ENCODE assay signal across 8 cellular contexts in the genomic region with DNA sequence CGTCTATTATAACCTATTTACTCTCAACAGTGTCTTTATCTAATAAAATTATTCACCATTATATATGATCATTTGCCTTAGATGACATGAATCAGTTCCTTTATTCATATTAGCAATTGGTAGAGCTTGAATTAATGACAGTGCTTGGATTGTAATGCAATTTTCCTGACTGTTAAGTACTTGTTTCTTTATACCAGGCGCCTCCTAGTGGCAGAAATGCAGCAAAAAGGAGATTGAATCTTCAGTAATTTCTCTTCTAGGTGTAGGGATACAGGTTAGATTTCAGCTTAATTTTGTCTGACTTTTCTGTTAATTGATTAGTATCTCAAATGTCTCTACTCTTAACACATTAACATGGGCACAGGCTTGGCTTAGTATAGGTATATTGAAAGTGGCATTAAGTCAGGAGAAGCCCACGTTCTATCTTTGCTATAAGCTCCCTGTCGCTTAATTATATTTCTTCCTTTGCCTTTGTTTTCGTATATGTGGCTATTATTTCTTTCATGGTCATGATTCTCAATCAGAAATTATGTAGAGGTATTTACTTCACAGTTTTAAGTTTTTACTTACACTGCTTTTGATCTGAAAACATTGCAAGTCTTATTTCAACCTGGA. TPM values are rescaled to one million over a fixed set of nuclear protein-coding genes. Genes with fewer than 3 reads are reported as not detected.
DNase-seq lines count a peak whose midpoint lies in the region; ATAC-seq, FAIRE-seq and TF ChIP-seq lines count a peak whose summit lies in the region.

No MANE protein-coding gene starts in this region.

- POLR2A ChIA-PET in MCF 10A (lab: Yijun Ruan, JAX): interaction anchor here (0.8 to 1.6 kb wide), 3 partner anchors 10 to 339 kb away, joined by 3 to 6 read pairs (median 3); a partner anchor contains a TSS

- no peaks in the 10 kb centered on the region for H3K9me3 Mint-ChIP-seq in MCF 10A (ENCODE audit: unreplicated experiment)

- H3K4me1 Mint-ChIP-seq in T-helper 17 cell (no peaks in the 10 kb centered on the region), MCF 10A (ENCODE audit: insufficient read depth, unreplicated experiment) (no peaks in the 10 kb centered on the region)

- DNase-seq in Right ventricle myocardium inferior (ENCODE audit: missing footprints) (no peak), cardiac septum (ENCODE audit: low spot score) (no peak), NCI-H1694 treated with DMSO at 0.1 percent for 48 hours (lab: John Stamatoyannopoulos, UW) (peak; percentile 73), T-helper 17 cell (peak; percentile 16 to 37 (median 31)), MCF 10A (ENCODE audit: unreplicated experiment) (peak; percentile 77), ecto neural progenitor cell (ENCODE audit: low spot score) (no peak)
- DNase-seq in stimulated activated CD4-positive, alpha-beta T cell treated with anti-CD3 and anti-CD28 coated beads, Interleukin-2, amount 100 ng/mL, for 24 hours: peak; percentile 62 to 72

- BruUV-seq in MCF 10A (replicated peaks; lab: Mats Ljungman, UMichigan): no TSS peak

- intact Hi-C loops in Right ventricle myocardium inferior (cut with DNase I): loop anchor here (2.0 kb wide), 2 partner anchors 337 to 467 kb away; no protein-coding TSS in a partner anchor
- intact Hi-C loops in cardiac septum (cut with DNase I): no loop called here
- intact Hi-C loops in MCF 10A (cut with micrococcal nuclease): loop anchor here (1.0 to 5.0 kb wide), 7 partner anchors 65 to 1165 kb away; a partner anchor contains a TSS

- H3K9me3 ChIP-seq in T-helper 17 cell (ENCODE audit: control insufficient read depth, low read length, poor library complexity, severe bottlenecking): no peaks in the 10 kb centered on the region

- peak; percentile 70 for TF ChIP-seq CTCF in MCF 10A (IDR thresholded peaks at IDR 0.05; ENCODE audit: unreplicated experiment)

- peak; percentile 96 for FAIRE-seq in islet of Langerhans (lab: Jason Lieb, UNC)

- H3K36me3 Mint-ChIP-seq in T-helper 17 cell (ENCODE audit: low read depth): peaks cover 2% of the 10 kb centered on the region
- no peaks in the 10 kb centered on the region for H3K36me3 Mint-ChIP-seq in MCF 10A (ENCODE audit: insufficient read depth, unreplicated experiment)

- peaks cover 16% of the 10 kb centered on the region for H3K27me3 Mint-ChIP-seq in T-helper 17 cell
- H3K27me3 Mint-ChIP-seq in MCF 10A (ENCODE audit: insufficient read depth, unreplicated experiment): peaks cover 36% of the 10 kb centered on the region

- no peak overlapping the region for H3K27ac Mint-ChIP-seq in T-helper 17 cell
- H3K27ac Mint-ChIP-seq in MCF 10A (ENCODE audit: low read depth, unreplicated experiment): no peak overlapping the region

- peak; percentile 40 for ATAC-seq in Right ventricle myocardium inferior
- ATAC-seq in T-helper 17 cell: peak; percentile 39

- H3K4me3 Mint-ChIP-seq in T-helper 17 cell: no peak overlapping the region
- H3K4me3 Mint-ChIP-seq in MCF 10A (ENCODE audit: unreplicated experiment): no peak overlapping the region

- CTCF ChIA-PET in MCF 10A (lab: Yijun Ruan, JAX): interaction anchor here (0.5 to 3.7 kb wide), 63 partner anchors 9 to 1115 kb away, joined by 3 to 63 read pairs (median 4); a partner anchor contains a TSS

RNA-seq across cellular contexts. Expression of a gene that starts 9.1 kb away (rescaled TPM):
- total RNA-seq in Right ventricle myocardium inferior: 63.7 TPM
- 68.9 TPM for total RNA-seq in cardiac septum
- under 1 TPM in 1 of 2 donors, not detected in 1; 0.50 TPM for total RNA-seq in T-helper 17 cell
- total RNA-seq in MCF 10A (2022): 8.9 and 9.8 TPM in 2 replicates

RNA-seq across cellular contexts. Expression of a gene that starts 43.3 kb away (rescaled TPM):
- total RNA-seq in Right ventricle myocardium inferior: 21.4 TPM
- 34.4 TPM for total RNA-seq in cardiac septum
- 10 to 100 TPM; 20.2 to 25.7 TPM for total RNA-seq in T-helper 17 cell
- 28.8 and 37.6 TPM in 2 replicates for total RNA-seq in MCF 10A (2022)

Comparison
In these comparisons a context has a peak if more than half of its experiments do, and no peak if none do; other contexts are left out.
1. DNase-seq: peak in NCI-H1694 treated with DMSO at 0.1 percent for 48 hours (single experiment), T-helper 17 cell (3 of 3), MCF 10A (single experiment) and stimulated activated CD4-positive, alpha-beta T cell treated with anti-CD3 and anti-CD28 coated beads, Interleukin-2, amount 100 ng/mL, for 24 hours (2 of 2); none in Right ventricle myocardium inferior (single experiment), cardiac septum (single experiment) and ecto neural progenitor cell (single experiment).